Comparison of ENCODE assay signal across 1 cellular context in genomic region chr4:186693894-186694293, GRCh38.
TF ChIP-seq lines count a peak whose summit lies in the region.

No MANE protein-coding gene starts in this region.

TF ChIP-seq in WTC11, 78 proteins besides CTCF, POLR2A, EP300 and RAD21:
- TF ChIP-seq, protein P1, sequence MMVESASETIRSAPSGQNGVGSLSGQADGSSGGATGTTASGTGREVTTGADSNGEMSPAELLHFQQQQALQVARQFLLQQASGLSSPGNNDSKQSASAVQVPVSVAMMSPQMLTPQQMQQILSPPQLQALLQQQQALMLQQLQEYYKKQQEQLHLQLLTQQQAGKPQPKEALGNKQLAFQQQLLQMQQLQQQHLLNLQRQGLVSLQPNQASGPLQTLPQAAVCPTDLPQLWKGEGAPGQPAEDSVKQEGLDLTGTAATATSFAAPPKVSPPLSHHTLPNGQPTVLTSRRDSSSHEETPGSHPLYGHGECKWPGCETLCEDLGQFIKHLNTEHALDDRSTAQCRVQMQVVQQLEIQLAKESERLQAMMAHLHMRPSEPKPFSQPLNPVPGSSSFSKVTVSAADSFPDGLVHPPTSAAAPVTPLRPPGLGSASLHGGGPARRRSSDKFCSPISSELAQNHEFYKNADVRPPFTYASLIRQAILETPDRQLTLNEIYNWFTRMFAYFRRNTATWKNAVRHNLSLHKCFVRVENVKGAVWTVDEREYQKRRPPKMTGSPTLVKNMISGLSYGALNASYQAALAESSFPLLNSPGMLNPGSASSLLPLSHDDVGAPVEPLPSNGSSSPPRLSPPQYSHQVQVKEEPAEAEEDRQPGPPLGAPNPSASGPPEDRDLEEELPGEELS (CRISPR knock-in tag; IDR thresholded peaks at IDR 0.05), result no peak
- no peak for TF ChIP-seq MAX (CRISPR knock-in tag; IDR thresholded peaks at IDR 0.05)
- TF ChIP-seq NFATC4 (CRISPR knock-in tag; IDR thresholded peaks at IDR 0.05), result no peak
- TF ChIP-seq NR3C1 (CRISPR knock-in tag; conservative IDR thresholded peaks at IDR 0.05; ENCODE audit: low read depth), result no peak
- TF ChIP-seq PRDM15 (CRISPR knock-in tag; IDR thresholded peaks at IDR 0.05), result no peak
- TF ChIP-seq, protein P2, sequence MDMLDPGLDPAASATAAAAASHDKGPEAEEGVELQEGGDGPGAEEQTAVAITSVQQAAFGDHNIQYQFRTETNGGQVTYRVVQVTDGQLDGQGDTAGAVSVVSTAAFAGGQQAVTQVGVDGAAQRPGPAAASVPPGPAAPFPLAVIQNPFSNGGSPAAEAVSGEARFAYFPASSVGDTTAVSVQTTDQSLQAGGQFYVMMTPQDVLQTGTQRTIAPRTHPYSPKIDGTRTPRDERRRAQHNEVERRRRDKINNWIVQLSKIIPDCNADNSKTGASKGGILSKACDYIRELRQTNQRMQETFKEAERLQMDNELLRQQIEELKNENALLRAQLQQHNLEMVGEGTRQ (CRISPR knock-in tag; IDR thresholded peaks at IDR 0.05), result no peak
- no peak for TF ChIP-seq ARID4B (CRISPR knock-in tag; IDR thresholded peaks at IDR 0.05; ENCODE audit: borderline replicate concordance)
- no peak for TF ChIP-seq MXD4 (CRISPR knock-in tag; IDR thresholded peaks at IDR 0.05; ENCODE audit: borderline replicate concordance)
- TF ChIP-seq TEAD4 (CRISPR knock-in tag; IDR thresholded peaks at IDR 0.05), result no peak
- no peak for TF ChIP-seq HMGA2 (CRISPR knock-in tag; IDR thresholded peaks at IDR 0.05)
- TF ChIP-seq, protein P3, sequence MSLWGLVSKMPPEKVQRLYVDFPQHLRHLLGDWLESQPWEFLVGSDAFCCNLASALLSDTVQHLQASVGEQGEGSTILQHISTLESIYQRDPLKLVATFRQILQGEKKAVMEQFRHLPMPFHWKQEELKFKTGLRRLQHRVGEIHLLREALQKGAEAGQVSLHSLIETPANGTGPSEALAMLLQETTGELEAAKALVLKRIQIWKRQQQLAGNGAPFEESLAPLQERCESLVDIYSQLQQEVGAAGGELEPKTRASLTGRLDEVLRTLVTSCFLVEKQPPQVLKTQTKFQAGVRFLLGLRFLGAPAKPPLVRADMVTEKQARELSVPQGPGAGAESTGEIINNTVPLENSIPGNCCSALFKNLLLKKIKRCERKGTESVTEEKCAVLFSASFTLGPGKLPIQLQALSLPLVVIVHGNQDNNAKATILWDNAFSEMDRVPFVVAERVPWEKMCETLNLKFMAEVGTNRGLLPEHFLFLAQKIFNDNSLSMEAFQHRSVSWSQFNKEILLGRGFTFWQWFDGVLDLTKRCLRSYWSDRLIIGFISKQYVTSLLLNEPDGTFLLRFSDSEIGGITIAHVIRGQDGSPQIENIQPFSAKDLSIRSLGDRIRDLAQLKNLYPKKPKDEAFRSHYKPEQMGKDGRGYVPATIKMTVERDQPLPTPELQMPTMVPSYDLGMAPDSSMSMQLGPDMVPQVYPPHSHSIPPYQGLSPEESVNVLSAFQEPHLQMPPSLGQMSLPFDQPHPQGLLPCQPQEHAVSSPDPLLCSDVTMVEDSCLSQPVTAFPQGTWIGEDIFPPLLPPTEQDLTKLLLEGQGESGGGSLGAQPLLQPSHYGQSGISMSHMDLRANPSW (CRISPR knock-in tag; conservative IDR thresholded peaks at IDR 0.05; ENCODE audit: low read depth), result no peak
- no peak for TF ChIP-seq AR (CRISPR knock-in tag; IDR thresholded peaks at IDR 0.05)
- no peak for TF ChIP-seq ESRRA (CRISPR knock-in tag; IDR thresholded peaks at IDR 0.05; ENCODE audit: borderline replicate concordance)
- TF ChIP-seq ZMAT4 (CRISPR knock-in tag; IDR thresholded peaks at IDR 0.05), result no peak
- no peak for TF ChIP-seq ZBTB21 (CRISPR knock-in tag; IDR thresholded peaks at IDR 0.05; ENCODE audit: borderline replicate concordance)
- TF ChIP-seq OVOL2 (CRISPR knock-in tag; IDR thresholded peaks at IDR 0.05; ENCODE audit: borderline replicate concordance), result no peak
- no peak for TF ChIP-seq ERG (CRISPR knock-in tag; IDR thresholded peaks at IDR 0.05)
- no peak for TF ChIP-seq CREB1 (CRISPR knock-in tag; IDR thresholded peaks at IDR 0.05)
- no peak for TF ChIP-seq SMAD4 (CRISPR knock-in tag; IDR thresholded peaks at IDR 0.05)
- no peak for TF ChIP-seq ZBTB43 (CRISPR knock-in tag; IDR thresholded peaks at IDR 0.05)
TF ChIP-seq in WTC11: peak in this region for 0.
